Comparison of ENCODE assay signal across 1 cellular context in genomic region chr10:69051303-69051702, GRCh38.
TF ChIP-seq lines count a peak whose summit lies in the region.

No MANE protein-coding gene starts in this region.

TF ChIP-seq in K562, 482 proteins besides CTCF, POLR2A, EP300 and RAD21 (continued from another document):
- TF ChIP-seq CHD7 (IDR thresholded peaks at IDR 0.05; ENCODE audit: low read depth, low read length): no peak
